In genomic region chr2:226661789-226662545, GRCh38 we compare ENCODE assay signal across 1 cellular context.
A peak's percentile ranks its signal among the peaks of the same experiment; 100 is the strongest.
TF ChIP-seq lines count a peak whose summit lies in the region.

No MANE protein-coding gene starts in this region.

TF ChIP-seq in A549, 52 proteins besides CTCF, POLR2A, EP300 and RAD21 (continued from another document):
- TF ChIP-seq REST (IDR thresholded peaks at IDR 0.05) (no peak), CBX2 (IDR thresholded peaks at IDR 0.05; ENCODE audit: borderline replicate concordance, low read depth) (no peak), TP53 (CRISPR knock-in tag; IDR thresholded peaks at IDR 0.05) (no peak), ATOH8 (CRISPR knock-in tag; IDR thresholded peaks at IDR 0.05; ENCODE audit: low read depth) (no peak), EHMT2 (IDR thresholded peaks at IDR 0.05; ENCODE audit: low read depth) (no peak), HES2 (IDR thresholded peaks at IDR 0.05) (no peak), POLR2AphosphoS2 (conservative IDR thresholded peaks at IDR 0.05; ENCODE audit: low read length) (no peak), KDM5A (IDR thresholded peaks at IDR 0.05) (no peak), JUN (IDR thresholded peaks at IDR 0.05) (peak in 1 of 2 experiments; percentile 34; a peak in 1 of 5 replicates), SMC3 (IDR thresholded peaks at IDR 0.05) (0 out of 3 replicates have a peak, but pooled peaks have one; percentile 15), JUNB (IDR thresholded peaks at IDR 0.05) (peak; percentile 76), ZFP36 (IDR thresholded peaks at IDR 0.05; ENCODE audit: borderline replicate concordance, partially characterized antibody) (no peak), CHD2 (IDR thresholded peaks at IDR 0.05; ENCODE audit: low read length, partially characterized antibody) (no peak), ESRRA (IDR thresholded peaks at IDR 0.05; ENCODE audit: borderline replicate concordance, low read length) (no peak), CEBPB (IDR thresholded peaks at IDR 0.05) (no peak), HEYL (CRISPR knock-in tag; IDR thresholded peaks at IDR 0.05) (no peak), HOXB13 (CRISPR knock-in tag; IDR thresholded peaks at IDR 0.05; ENCODE audit: low read depth) (no peak)
